Comparison of ENCODE assay signal across 9 cellular contexts in genomic region chr9:134327671-134328231, GRCh38. TPM values are rescaled to one million over a fixed set of nuclear protein-coding genes. Genes with fewer than 3 reads are reported as not detected.
DNase-seq lines count a peak whose midpoint lies in the region; ATAC-seq and TF ChIP-seq lines count a peak whose summit lies in the region.
"Had no signal": no experiment of that assay in that cellular context is flagged by ENCODE, and none has a peak within 500 bp of the region (broad histone marks: within the 10 kb centered on the region; RNA-seq: fewer than 3 reads in every experiment).

No MANE protein-coding gene starts in this region.

- ATAC-seq in foreskin keratinocyte (peak; percentile 12), HG03097 (IDR thresholded peaks at IDR 0.05; ENCODE audit: low FRiP score, unreplicated experiment) (no peak), HG02763 (IDR thresholded peaks at IDR 0.05; ENCODE audit: unreplicated experiment) (no peak)
- ATAC-seq: activated CD4-positive, CD25-positive, alpha-beta regulatory T cell treated with anti-CD3 and anti-CD28 coated beads, Interleukin-2, amount 50 U/mL, for 24 hours had no signal

- no peaks in the 10 kb centered on the region for H3K9me3 Mint-ChIP-seq in CD14-positive monocyte
- no peaks in the 10 kb centered on the region for H3K9me3 Mint-ChIP-seq in osteocyte (ENCODE audit: unreplicated experiment)

- H3K27me3 Mint-ChIP-seq in CD14-positive monocyte (ENCODE audit: low read depth in 3 of 3), result peaks cover 10 to 13% (median 12%) of the 10 kb centered on the region in 3 donors
- no peaks in the 10 kb centered on the region for H3K27me3 Mint-ChIP-seq in osteocyte (ENCODE audit: unreplicated experiment)

- no peaks in the 10 kb centered on the region for H3K36me3 ChIP-seq in SJCRH30

- H3K4me3 Mint-ChIP-seq in CD14-positive monocyte (peak overlapping the region; percentile 93 to 97), osteocyte (ENCODE audit: unreplicated experiment) (peak overlapping the region; percentile 85)

- TF ChIP-seq CTCF in CD14-positive monocyte (IDR thresholded peaks at IDR 0.05) (no peak), foreskin keratinocyte (conservative IDR thresholded peaks at IDR 0.05) (no peak), osteocyte (IDR thresholded peaks at IDR 0.05) (no peak)

- H3K27ac ChIP-seq in SJCRH30 (no peak overlapping the region), foreskin keratinocyte (no peak overlapping the region)

- peak overlapping the region; percentile 75 for H3K4me3 ChIP-seq in SJCRH30

- H3K27me3 ChIP-seq in SJCRH30 (peaks cover 4% of the 10 kb centered on the region), foreskin keratinocyte (peaks cover 2% of the 10 kb centered on the region)

- H3K4me1 ChIP-seq in SJCRH30, result peaks cover 38% of the 10 kb centered on the region
- peaks cover 14% of the 10 kb centered on the region for H3K4me1 ChIP-seq in foreskin keratinocyte

- H3K27ac Mint-ChIP-seq in CD14-positive monocyte (peak overlapping the region in 3 of 7 donors; percentile 40 to 82 (median 76)), osteocyte (ENCODE audit: unreplicated experiment) (peak overlapping the region; percentile 82)

- DNase-seq in CD14-positive monocyte (ENCODE audit: low spot score), result peak; percentile 33
- no peak for DNase-seq in SJCRH30
- no peak for DNase-seq in foreskin keratinocyte
- DNase-seq in osteocyte (ENCODE audit: extremely low spot score, unreplicated experiment), result no peak
- no peak for DNase-seq in T-helper 1 cell
- DNase-seq in iPS-NIHi7 (ENCODE audit: extremely low spot score), result no peak

- H3K4me1 Mint-ChIP-seq in CD14-positive monocyte (peaks cover 64% of the 10 kb centered on the region), osteocyte (ENCODE audit: unreplicated experiment) (peaks cover 56% of the 10 kb centered on the region)

- H3K36me3 Mint-ChIP-seq in CD14-positive monocyte (peaks cover 6 to 15% of the 10 kb centered on the region in 2 donors), osteocyte (ENCODE audit: unreplicated experiment) (no peaks in the 10 kb centered on the region)

- intact Hi-C loops in CD14-positive monocyte (cut with micrococcal nuclease), result loop anchor here (5.0 to 10.0 kb wide), 6 partner anchors 40 to 263 kb away; partner anchors contain the start of gene BRD3 (in 1 of the 2)

- no peaks in the 10 kb centered on the region for H3K9me3 ChIP-seq in SJCRH30 (replicated peaks)

RNA-seq across cellular contexts. Expression of gene RXRA, which starts 1.5 kb away (rescaled TPM):
- polyA plus RNA-seq in CD14-positive monocyte (10 to 100 TPM; 15.8 to 23.2 TPM), foreskin keratinocyte (16.5 and 18.3 TPM in 2 replicates)
- 37.0 and 39.1 TPM in 2 replicates for total RNA-seq in SJCRH30 (2014; rRNA removed; shearing (Covaris generic))
- total RNA-seq in foreskin keratinocyte (24.1 and 25.2 TPM in 2 replicates), osteocyte (76.4 and 82.2 TPM in 2 replicates)
